ENCODE assay signal across 8 cellular contexts in the genomic region with DNA sequence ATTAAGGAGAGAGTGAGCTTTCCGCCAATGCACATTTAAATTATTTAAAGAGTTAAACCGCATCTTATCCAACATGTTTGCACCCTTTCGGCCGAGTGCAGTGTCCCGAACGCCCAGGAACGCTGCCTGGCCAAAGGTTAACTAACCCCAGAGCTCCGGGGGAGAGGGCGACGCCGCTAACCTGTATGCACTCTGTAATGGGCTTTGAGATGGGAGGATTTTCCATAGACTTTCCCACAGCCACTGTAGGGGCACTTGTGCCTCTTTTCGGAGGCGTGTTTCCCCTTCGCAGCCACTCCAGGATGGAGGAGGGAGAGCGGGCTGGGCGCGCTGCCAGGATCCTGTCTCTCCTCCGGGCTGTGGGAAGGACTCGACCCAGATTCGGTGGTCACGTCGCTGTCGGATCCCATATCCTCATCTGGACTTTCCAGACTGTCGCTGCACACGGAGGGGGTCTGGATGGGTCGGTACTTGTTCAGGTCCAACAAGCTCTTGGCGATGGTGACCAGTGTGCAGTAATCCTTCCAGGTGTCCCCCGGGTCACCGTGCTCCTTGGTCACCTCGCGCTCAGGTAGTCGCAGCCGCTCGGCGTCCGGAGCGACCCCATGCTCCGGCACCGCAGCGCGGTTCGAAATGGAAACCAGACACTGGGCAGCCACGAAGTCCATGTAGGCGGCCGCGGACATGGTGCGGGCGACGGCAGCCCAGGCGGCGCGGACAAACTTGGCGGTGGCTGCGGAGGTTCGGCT. TPM values are rescaled to one million over a fixed set of nuclear protein-coding genes. Genes with fewer than 3 reads are reported as not detected.
A peak's percentile ranks its signal among the peaks of the same experiment; 100 is the strongest.
DNase-seq lines count a peak whose midpoint lies in the region; ATAC-seq lines count a peak whose summit lies in the region.

No MANE protein-coding gene starts in this region.

- peak overlapping the region; percentile 92 for H3K27ac ChIP-seq in layer of hippocampus (ENCODE audit: low read depth, low read length)

- no peaks in the 10 kb centered on the region for H3K27me3 ChIP-seq in layer of hippocampus (ENCODE audit: control insufficient read depth, insufficient read depth, low read length)

- DNase-seq in NCI-H82 (lab: John Stamatoyannopoulos, UW), result peak; percentile 75
- DNase-seq in NCI-H82 treated with DMSO at 0.1 percent for 48 hours (lab: John Stamatoyannopoulos, UW; ENCODE audit: unreplicated experiment), result no peak
- peak; percentile 24 for DNase-seq in NCI-H1694 (lab: John Stamatoyannopoulos, UW)
- DNase-seq in activated CD4-positive, alpha-beta T cell treated with anti-CD3 and anti-CD28 coated beads, Interleukin-2, amount 50 U/mL, for 4 hours, result peak; percentile 22 to 23
- peak; percentile 86 for DNase-seq in dermis blood vessel endothelial cell
- peak; percentile 24 to 32 for DNase-seq in stimulated activated CD4-positive, alpha-beta T cell treated with anti-CD3 and anti-CD28 coated beads, Interleukin-1b, Interleukin-23, amount 100 ng/mL, for 4 hours (ENCODE audit: low read depth in 2 of 2)

- no peak for ATAC-seq in HG03108 (IDR thresholded peaks at IDR 0.05; ENCODE audit: unreplicated experiment)

RNA-seq across cellular contexts. Expression of gene KLF9, which starts 1.6 kb away (rescaled TPM):
- 31.0 and 38.8 TPM in 2 replicates for total RNA-seq in dermis blood vessel endothelial cell
